In the genomic region with DNA sequence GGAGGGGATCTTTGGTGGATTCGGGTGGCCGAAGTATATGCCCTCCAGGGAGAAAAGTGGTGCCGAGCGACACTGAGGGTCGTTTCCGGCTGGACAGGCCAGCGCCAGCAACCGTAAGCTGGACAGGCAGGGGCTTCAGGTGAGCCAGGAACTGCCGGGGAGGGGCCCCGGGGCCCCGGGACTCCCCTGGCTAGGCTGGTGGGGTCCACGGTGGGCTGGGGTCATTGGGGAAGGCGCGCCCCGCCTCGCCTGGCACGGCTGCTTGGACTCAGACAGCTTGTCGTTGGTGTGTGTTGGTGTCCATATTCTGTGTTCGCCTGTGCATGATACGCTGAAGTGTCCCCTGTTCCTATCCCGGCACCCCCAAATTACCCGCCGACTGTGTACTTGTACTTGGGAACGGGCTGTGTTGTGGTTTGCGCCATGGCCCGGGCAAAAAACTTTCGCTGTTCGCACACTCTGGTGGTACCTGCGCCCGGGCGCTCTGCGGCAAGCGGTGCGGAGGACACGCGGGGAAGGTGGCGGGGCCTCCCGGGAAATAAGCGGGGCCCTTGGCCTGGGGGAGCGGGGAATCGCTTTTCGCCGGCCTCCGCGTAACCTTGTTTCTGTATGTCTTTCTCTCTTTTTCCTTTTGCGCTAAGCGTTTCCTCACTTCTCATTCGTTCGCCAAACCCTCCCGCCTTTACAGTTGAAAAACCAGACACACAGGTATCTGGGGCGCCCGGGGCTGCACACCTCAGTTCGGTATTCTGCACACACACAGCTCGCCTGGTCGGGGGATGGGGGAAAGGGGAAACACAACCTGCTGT, we compare ENCODE assay signal across 11 cellular contexts. TPM values are rescaled to one million over a fixed set of nuclear protein-coding genes. Genes with fewer than 3 reads are reported as not detected.
DNase-seq lines count a peak whose midpoint lies in the region; ATAC-seq and TF ChIP-seq lines count a peak whose summit lies in the region.
"Had no signal": no experiment of that assay in that cellular context is flagged by ENCODE, and none has a peak within 500 bp of the region (broad histone marks: within the 10 kb centered on the region; RNA-seq: fewer than 3 reads in every experiment).

No MANE protein-coding gene starts in this region.

- H3K9ac ChIP-seq in iPS-20b (ENCODE audit: low read depth, low read length), result no peak overlapping the region; the same call in 1 of the 2 replicates

- no peak for TF ChIP-seq POLR2A in suprapubic skin (IDR thresholded peaks at IDR 0.05)

- POLR2A ChIA-PET in MCF 10A (lab: Yijun Ruan, JAX), result no interaction called here

- TF ChIP-seq EP300 in suprapubic skin (IDR thresholded peaks at IDR 0.05), result no peak

- H3K27me3 ChIP-seq in iPS-20b (ENCODE audit: insufficient read depth, low read length) (peaks cover 73% of the 10 kb centered on the region), suprapubic skin (peaks cover 62% of the 10 kb centered on the region), BE2C (peaks cover 60% of the 10 kb centered on the region), WERI-Rb-1 (ENCODE audit: insufficient read depth, low read depth, severe bottlenecking) (peaks cover 61% of the 10 kb centered on the region)

- H3K27ac Mint-ChIP-seq in MCF 10A (ENCODE audit: low read depth, unreplicated experiment), result no peak overlapping the region
- no peak overlapping the region for H3K27ac Mint-ChIP-seq in activated T-helper 1 cell treated with anti-CD3 and anti-CD28 coated beads, Interleukin-12 subunit alpha, Interleukin-12 subunit beta, Interleukin-2, Interleukin-4 antibody, amounts not matched to agents 30 ng/mL and 10 ng/mL and 1 ng/mL, durations not matched to agents 14 hours and 24 hours and 36 hours
- H3K27ac Mint-ChIP-seq: T-helper 2 cell treated with Interferon-gamma antibody and Interleukin-4, amounts not matched to agents 5 μg/mL and 100 μg/mL, for 36 hours had no signal

- no TSS peak for BruUV-seq in MCF 10A (replicated peaks; lab: Mats Ljungman, UMichigan)

- H3K9me3 ChIP-seq in iPS-20b (ENCODE audit: insufficient read depth, low read depth, low read length), result no peaks in the 10 kb centered on the region
- H3K9me3 ChIP-seq in suprapubic skin, result no peaks in the 10 kb centered on the region
- H3K9me3 ChIP-seq in BE2C, result 0 out of 2 replicates have a peak, but pooled peaks cover 3% of the 10 kb centered on the region
- H3K9me3 ChIP-seq in WERI-Rb-1 (ENCODE audit: severe bottlenecking), result peaks cover 18% of the 10 kb centered on the region

- no peaks in the 10 kb centered on the region for H3K9me3 Mint-ChIP-seq in MCF 10A (ENCODE audit: unreplicated experiment)
- H3K9me3 Mint-ChIP-seq in activated T-helper 1 cell treated with anti-CD3 and anti-CD28 coated beads, Interleukin-12 subunit alpha, Interleukin-12 subunit beta, Interleukin-2, Interleukin-4 antibody, amounts not matched to agents 30 ng/mL and 10 ng/mL and 1 ng/mL, durations not matched to agents 14 hours and 24 hours and 36 hours, result no peaks in the 10 kb centered on the region
- H3K9me3 Mint-ChIP-seq: T-helper 2 cell treated with Interferon-gamma antibody and Interleukin-4, amounts not matched to agents 5 μg/mL and 100 μg/mL, for 36 hours had no signal

- no peaks in the 10 kb centered on the region; the same call in 1 of the 2 replicates for H3K4me1 ChIP-seq in iPS-20b (ENCODE audit: insufficient read depth, low read length)
- peaks cover 29% of the 10 kb centered on the region for H3K4me1 ChIP-seq in suprapubic skin
- no peaks in the 10 kb centered on the region for H3K4me1 ChIP-seq in BE2C

- peaks cover 10% of the 10 kb centered on the region for H3K4me1 Mint-ChIP-seq in MCF 10A (ENCODE audit: insufficient read depth, unreplicated experiment)
- H3K4me1 Mint-ChIP-seq in activated T-helper 1 cell treated with anti-CD3 and anti-CD28 coated beads, Interleukin-12 subunit alpha, Interleukin-12 subunit beta, Interleukin-2, Interleukin-4 antibody, amounts not matched to agents 30 ng/mL and 10 ng/mL and 1 ng/mL, durations not matched to agents 14 hours and 24 hours and 36 hours (ENCODE audit: low read depth), result peaks cover 8% of the 10 kb centered on the region

- 42% methylated on average over 47 of the region's 55 CpGs for WGBS in suprapubic skin

- H3K4me3 ChIP-seq in iPS-20b (ENCODE audit: low read length) (peak overlapping the region; percentile 62; the same call in 1 of the 2 replicates), suprapubic skin (peak overlapping the region; percentile 39), BE2C (ENCODE audit: low read depth, low read length) (no peak overlapping the region), WERI-Rb-1 (ENCODE audit: low read depth, low read length) (no peak overlapping the region)

- TF ChIP-seq CTCF in MCF 10A (IDR thresholded peaks at IDR 0.05; ENCODE audit: unreplicated experiment) (no peak), suprapubic skin (IDR thresholded peaks at IDR 0.05) (no peak), BE2C (IDR thresholded peaks at IDR 0.05; ENCODE audit: low read depth, low read length) (no peak), WERI-Rb-1 (IDR thresholded peaks at IDR 0.05; ENCODE audit: low read depth, low read length) (no peak)

- H3K36me3 ChIP-seq in iPS-20b (ENCODE audit: insufficient read depth, low read depth, low read length), result no peaks in the 10 kb centered on the region
- no peaks in the 10 kb centered on the region for H3K36me3 ChIP-seq in suprapubic skin
- no peaks in the 10 kb centered on the region for H3K36me3 ChIP-seq in BE2C
- no peaks in the 10 kb centered on the region for H3K36me3 ChIP-seq in WERI-Rb-1

- H3K27ac ChIP-seq in iPS-20b (ENCODE audit: low read length) (no peak overlapping the region), suprapubic skin (no peak overlapping the region), WERI-Rb-1 (no peak overlapping the region)

- no peaks in the 10 kb centered on the region for H3K36me3 Mint-ChIP-seq in MCF 10A (ENCODE audit: insufficient read depth, unreplicated experiment)
- H3K36me3 Mint-ChIP-seq in activated T-helper 1 cell treated with anti-CD3 and anti-CD28 coated beads, Interleukin-12 subunit alpha, Interleukin-12 subunit beta, Interleukin-2, Interleukin-4 antibody, amounts not matched to agents 30 ng/mL and 10 ng/mL and 1 ng/mL, durations not matched to agents 14 hours and 24 hours and 36 hours (ENCODE audit: low read depth), result no peaks in the 10 kb centered on the region

- CTCF ChIA-PET in MCF 10A (lab: Yijun Ruan, JAX), result interaction anchor here (0.6 kb wide), 1 partner anchor 74 kb away, joined by 3 read pairs; no protein-coding TSS in a partner anchor

- no peak overlapping the region for H3K4me3 Mint-ChIP-seq in MCF 10A (ENCODE audit: unreplicated experiment)
- H3K4me3 Mint-ChIP-seq in activated T-helper 1 cell treated with anti-CD3 and anti-CD28 coated beads, Interleukin-12 subunit alpha, Interleukin-12 subunit beta, Interleukin-2, Interleukin-4 antibody, amounts not matched to agents 30 ng/mL and 10 ng/mL and 1 ng/mL, durations not matched to agents 14 hours and 24 hours and 36 hours, result peak overlapping the region; percentile 15
- H3K4me3 Mint-ChIP-seq: T-helper 2 cell treated with Interferon-gamma antibody and Interleukin-4, amounts not matched to agents 5 μg/mL and 100 μg/mL, for 36 hours had no signal

- in situ Hi-C loops in T47D (cut with HindIII; ENCODE audit: low pct_unique_long_range_greater_than_20kb, low sequenced_read_pairs), result no loop called here

- DNase-seq in T47D (ENCODE audit: low read depth in 1 of 2, low spot score in 1 of 2) (peak; percentile 94 to 99), MCF 10A (ENCODE audit: unreplicated experiment) (no peak), suprapubic skin (ENCODE audit: low spot score in 2 of 2) (no peak), BE2C (no peak), left lobe of liver (ENCODE audit: low spot score) (no peak), WERI-Rb-1 (no peak)
- no peak for DNase-seq in activated T-helper 1 cell treated with anti-CD3 and anti-CD28 coated beads, Interleukin-12 subunit alpha, Interleukin-12 subunit beta, Interleukin-2, Interleukin-4 antibody, amounts not matched to agents 30 ng/mL and 10 ng/mL and 1 ng/mL, durations not matched to agents 14 hours and 24 hours and 36 hours (ENCODE audit: low spot score)
- DNase-seq: AML-193, cerebellar nuclear complex had no signal

- intact Hi-C loops in MCF 10A (cut with micrococcal nuclease), result no loop called here
- intact Hi-C loops in activated T-helper 1 cell treated with anti-CD3 and anti-CD28 coated beads, Interleukin-12 subunit alpha, Interleukin-12 subunit beta, Interleukin-2, Interleukin-4 antibody, amounts not matched to agents 30 ng/mL and 10 ng/mL and 1 ng/mL, durations not matched to agents 14 hours and 24 hours and 36 hours (cut with micrococcal nuclease), result no loop called here

- peaks cover 57% of the 10 kb centered on the region for H3K27me3 Mint-ChIP-seq in MCF 10A (ENCODE audit: insufficient read depth, unreplicated experiment)
- peaks cover 58% of the 10 kb centered on the region for H3K27me3 Mint-ChIP-seq in activated T-helper 1 cell treated with anti-CD3 and anti-CD28 coated beads, Interleukin-12 subunit alpha, Interleukin-12 subunit beta, Interleukin-2, Interleukin-4 antibody, amounts not matched to agents 30 ng/mL and 10 ng/mL and 1 ng/mL, durations not matched to agents 14 hours and 24 hours and 36 hours (ENCODE audit: insufficient read depth)

- no peak for ATAC-seq in left lobe of liver

RNA-seq across cellular contexts. Expression of a gene that starts 3.2 kb away (rescaled TPM):
- 629 and 715 TPM in 2 replicates for total RNA-seq in MCF 10A (2022)
- 498 and 505 TPM in 2 replicates for total RNA-seq in activated T-helper 1 cell treated with anti-CD3 and anti-CD28 coated beads, Interleukin-12 subunit alpha, Interleukin-12 subunit beta, Interleukin-2, Interleukin-4 antibody, amounts not matched to agents 30 ng/mL and 10 ng/mL and 1 ng/mL, durations not matched to agents 14 hours and 24 hours and 36 hours
- 100 to 1,000 TPM; 334 to 533 (median 451) TPM for total RNA-seq in suprapubic skin
- 4,204 TPM for polyA plus RNA-seq in BE2C (2012; ENCODE audit: insufficient read depth, insufficient read length, low read depth)
- total RNA-seq in left lobe of liver, result 305 TPM

RNA-seq across cellular contexts. Expression of a gene that starts 5.0 kb away (rescaled TPM):
- 1.6 and 2.2 TPM in 2 replicates for total RNA-seq in MCF 10A (2022)
- total RNA-seq in activated T-helper 1 cell treated with anti-CD3 and anti-CD28 coated beads, Interleukin-12 subunit alpha, Interleukin-12 subunit beta, Interleukin-2, Interleukin-4 antibody, amounts not matched to agents 30 ng/mL and 10 ng/mL and 1 ng/mL, durations not matched to agents 14 hours and 24 hours and 36 hours, result 1.4 and 1.7 TPM in 2 replicates
- total RNA-seq in suprapubic skin, result not detected
- polyA plus RNA-seq in BE2C (2012; ENCODE audit: insufficient read depth, insufficient read length, low read depth), result 1.5 TPM
- total RNA-seq in left lobe of liver, result 0.35 TPM

Comparison
In these comparisons a context has a peak if more than half of its experiments do, and no peak if none do; other contexts are left out.
1. DNase-seq: peak in T47D (2 of 2); none in MCF 10A (single experiment), activated T-helper 1 cell treated with anti-CD3 and anti-CD28 coated beads, Interleukin-12 subunit alpha, Interleukin-12 subunit beta, Interleukin-2, Interleukin-4 antibody, amounts not matched to agents 30 ng/mL and 10 ng/mL and 1 ng/mL, durations not matched to agents 14 hours and 24 hours and 36 hours (single experiment), suprapubic skin (0 of 2), BE2C (single experiment), left lobe of liver (single experiment) and WERI-Rb-1 (single experiment).
2. H3K4me3 ChIP-seq: peak in iPS-20b (single experiment) and suprapubic skin (single experiment); none in BE2C (single experiment) and WERI-Rb-1 (single experiment).